8 cellular contexts compared by ENCODE assay signal in the genomic region with DNA sequence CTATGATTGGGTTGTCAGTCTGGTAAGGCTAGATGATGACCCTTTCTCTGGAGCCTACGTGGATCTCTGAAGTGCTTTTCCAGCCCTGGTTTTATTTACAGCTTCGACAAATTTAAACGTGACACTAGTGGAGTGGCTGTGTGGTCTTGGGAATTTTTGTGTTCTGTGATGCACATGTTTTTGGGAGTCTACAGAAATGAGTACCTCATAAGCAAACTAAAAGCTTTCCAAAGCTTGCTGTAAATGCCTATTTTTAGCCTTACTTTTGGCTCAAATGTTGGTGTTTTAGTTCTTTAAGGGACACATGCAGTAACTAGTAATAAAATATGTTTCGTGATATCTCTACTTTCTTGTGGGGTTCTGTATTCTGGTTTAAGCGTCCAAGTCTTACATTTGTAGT. TPM values are rescaled to one million over a fixed set of nuclear protein-coding genes. Genes with fewer than 3 reads are reported as not detected.
DNase-seq lines count a peak whose midpoint lies in the region; ATAC-seq, FAIRE-seq and TF ChIP-seq lines count a peak whose summit lies in the region.

No MANE protein-coding gene starts in this region.

- H3K4me1 ChIP-seq in adipocyte (ENCODE audit: control insufficient read depth, insufficient read depth, low read length) (peaks cover 50% of the 10 kb centered on the region), kidney (ENCODE audit: control insufficient read depth in 1 of 2, insufficient read depth in 1 of 2, low read depth in 1 of 2, low read length in 2 of 2) (peaks cover 28 to 30% of the 10 kb centered on the region in 2 donors), tibial nerve (peaks cover 0 to 73% (median 42%) of the 10 kb centered on the region in 4 donors)

- H3K27ac Mint-ChIP-seq in activated T-cell treated with anti-CD3 and anti-CD28 coated beads, Interleukin-2, amount 50 U/mL, for 72 hours = peak overlapping the region; percentile 99

- no peak for TF ChIP-seq CTCF in kidney (IDR thresholded peaks at IDR 0.05; ENCODE audit: borderline replicate concordance, extremely low read depth, insufficient read depth)
- TF ChIP-seq CTCF in tibial nerve (IDR thresholded peaks at IDR 0.05) = no peak

- H3K9me3 ChIP-seq in adipocyte (ENCODE audit: control insufficient read depth, low read length) (no peaks in the 10 kb centered on the region), kidney (ENCODE audit: control insufficient read depth in 1 of 2, low read length in 2 of 2) (no peaks in the 10 kb centered on the region), tibial nerve (no peaks in the 10 kb centered on the region)

- H3K36me3 ChIP-seq in adipocyte (ENCODE audit: control insufficient read depth, insufficient read depth, low read length, severe bottlenecking) (no peaks in the 10 kb centered on the region), kidney (ENCODE audit: control insufficient read depth in 1 of 2, insufficient read depth in 2 of 2, low read length in 2 of 2) (no peaks in the 10 kb centered on the region), tibial nerve (no peaks in the 10 kb centered on the region)

- TF ChIP-seq EP300 in tibial nerve (IDR thresholded peaks at IDR 0.05) = no peak

- WGBS in tibial nerve, 2 donors = 20 to 29% methylated on average over 5 of the region's 5 CpGs

- H3K27me3 ChIP-seq in adipocyte (replicated peaks; ENCODE audit: control insufficient read depth, insufficient read depth, low read length) = no peaks in the 10 kb centered on the region
- H3K27me3 ChIP-seq in tibial nerve = no peaks in the 10 kb centered on the region

- H3K9ac ChIP-seq in adipocyte (ENCODE audit: low read length) (peak overlapping the region; percentile 68), kidney (ENCODE audit: low read length in 2 of 2) (peak overlapping the region in 1 of 2 donors; percentile 35)

- peaks cover 63% of the 10 kb centered on the region for H3K4me1 Mint-ChIP-seq in activated T-cell treated with anti-CD3 and anti-CD28 coated beads, Interleukin-2, amount 50 U/mL, for 72 hours (ENCODE audit: low read depth)

- no peaks in the 10 kb centered on the region for H3K9me3 Mint-ChIP-seq in activated T-cell treated with anti-CD3 and anti-CD28 coated beads, Interleukin-2, amount 50 U/mL, for 72 hours

- no peak for FAIRE-seq in kidney (lab: Jason Lieb, UNC)

- no peak for TF ChIP-seq POLR2A in tibial nerve (IDR thresholded peaks at IDR 0.05)

- no peak for ATAC-seq in activated T-cell treated with anti-CD3 and anti-CD28 coated beads, Interleukin-2, amount 50 U/mL, for 72 hours (replicated peaks in 1 of 2)
- ATAC-seq in HG03460 (IDR thresholded peaks at IDR 0.05; ENCODE audit: unreplicated experiment) (no peak), HG03457 (IDR thresholded peaks at IDR 0.05; ENCODE audit: unreplicated experiment) (no peak)

- DNase-seq in activated T-cell treated with anti-CD3 and anti-CD28 coated beads, Interleukin-2, amount 50 U/mL, for 72 hours = no peak
- DNase-seq in activated T-cell treated with anti-CD3 and anti-CD28 coated beads for 4 hours = no peak
- DNase-seq in adipocyte (ENCODE audit: low read depth) = peak; percentile 48
- no peak for DNase-seq in kidney
- DNase-seq in tibial nerve (ENCODE audit: low spot score in 2 of 2) = no peak
- DNase-seq in activated CD8-positive, alpha-beta memory T cell treated with anti-CD3 and anti-CD28 coated beads, Interleukin-2, amount 50 U/mL, for 4 hours = no peak

- intact Hi-C loops in kidney (cut with DNase I) = no loop called here

- H3K27me3 Mint-ChIP-seq in activated T-cell treated with anti-CD3 and anti-CD28 coated beads, Interleukin-2, amount 50 U/mL, for 72 hours (ENCODE audit: low read depth) = no peaks in the 10 kb centered on the region

- peak overlapping the region; percentile 94 to 95 for H3K4me3 Mint-ChIP-seq in activated T-cell treated with anti-CD3 and anti-CD28 coated beads, Interleukin-2, amount 50 U/mL, for 72 hours

- peaks cover 8 to 12% of the 10 kb centered on the region in 2 donors for H3K36me3 Mint-ChIP-seq in activated T-cell treated with anti-CD3 and anti-CD28 coated beads, Interleukin-2, amount 50 U/mL, for 72 hours (ENCODE audit: insufficient read depth in 2 of 2)

- H3K27ac ChIP-seq in kidney (ENCODE audit: low read depth in 2 of 2, low read length in 2 of 2) = peak overlapping the region in 1 of 2 donors; percentile 16
- peak overlapping the region; percentile 31 to 100 (median 78) for H3K27ac ChIP-seq in tibial nerve

- H3K4me3 ChIP-seq in adipocyte (ENCODE audit: low read length) (peak overlapping the region; percentile 80), kidney (ENCODE audit: low read length in 2 of 2) (peak overlapping the region; percentile 43 to 55), tibial nerve (peak overlapping the region in 1 of 4 donors; percentile 100)

RNA-seq across cellular contexts. Expression of a gene that starts 3.3 kb away (rescaled TPM):
- 100 to 1,000 TPM; 248 to 266 TPM for total RNA-seq in activated T-cell treated with anti-CD3 and anti-CD28 coated beads, Interleukin-2, amount 50 U/mL, for 72 hours
- 155 TPM for total RNA-seq in kidney
- 25.2 TPM for polyA plus RNA-seq in kidney (ENCODE audit: insufficient read depth, low read depth, low replicate concordance)
- 100 to 1,000 TPM; 114 to 166 (median 144) TPM for total RNA-seq in tibial nerve
